Comparison of ENCODE assay signal across 8 cellular contexts in genomic region chr18:657311-657997, GRCh38. TPM values are rescaled to one million over a fixed set of nuclear protein-coding genes. Genes with fewer than 3 reads are reported as not detected.
A peak's percentile ranks its signal among the peaks of the same experiment; 100 is the strongest.
DNase-seq lines count a peak whose midpoint lies in the region; ATAC-seq and TF ChIP-seq lines count a peak whose summit lies in the region.

TSS of gene TYMS (plus strand) at chr18:657653. CDS start at chr18:657743, 90 bp downstream.

- H3K27me3 ChIP-seq in body of pancreas: no peaks in the 10 kb centered on the region

- intact Hi-C loops in body of pancreas (cut with DNase I): no loop called here

- no peaks in the 10 kb centered on the region for H3K9me3 ChIP-seq in body of pancreas

- WGBS in body of pancreas, 2 donors: 0 to 1% methylated on average over 5 to 36 of the region's 79 CpGs

- peaks cover 17% of the 10 kb centered on the region for H3K4me1 ChIP-seq in body of pancreas

- TF ChIP-seq POLR2A in GM15510 (IDR thresholded peaks at IDR 0.05; ENCODE audit: borderline replicate concordance, extremely low read depth, insufficient read length) (peak; percentile 48), body of pancreas (IDR thresholded peaks at IDR 0.05) (peak in 1 of 3 donors; percentile 1)

- H3K36me3 ChIP-seq in body of pancreas (replicated peaks in 1 of 2; ENCODE audit: insufficient read depth in 1 of 2, low read depth in 2 of 2): no peaks in the 10 kb centered on the region

- DNase-seq in A172 (ENCODE audit: low spot score) (peak; percentile 70), NCI-H1092 treated with DMSO at 0.1 percent for 48 hours (lab: John Stamatoyannopoulos, UW) (peak; percentile 76), SK-N-DZ (ENCODE audit: low spot score) (peak; percentile 90), body of pancreas (peak; percentile 40 to 60 (median 48)), iPS-NIHi11 (ENCODE audit: low spot score) (peak; percentile 86)
- DNase-seq in stimulated activated CD4-positive, alpha-beta T cell treated with anti-CD3 and anti-CD28 coated beads, Interleukin-12 subunit alpha, Interleukin-12 subunit beta, amount 100 ng/mL, for 4 hours: peak; percentile 28

- ATAC-seq in HG02840 (IDR thresholded peaks at IDR 0.05; ENCODE audit: low FRiP score, unreplicated experiment) (peak; percentile 41), body of pancreas (peak; percentile 64)

- H3K27ac ChIP-seq in body of pancreas: peak within 1 kb of the TSS; percentile 29 to 46 (median 38)

- peak in 1 of 7 experiments; percentile 23 for TF ChIP-seq CTCF in body of pancreas (IDR thresholded peaks at IDR 0.05)

- peak within 1 kb of the TSS; percentile 51 to 66 for H3K4me3 ChIP-seq in body of pancreas

RNA-seq across cellular contexts. Expression of gene TYMS, which starts in this region (rescaled TPM):
- total RNA-seq in A172 (2014; rRNA removed; shearing (Covaris generic)): 47.8 and 53.7 TPM in 2 replicates
- polyA plus RNA-seq in SK-N-DZ (2014; cell fraction: cytosol; rRNA removed): 102 and 120 TPM in 2 replicates
- polyA plus RNA-seq in SK-N-DZ (2014; cell fraction: nucleus; rRNA removed): 79.7 and 194 TPM in 2 replicates
- 1 to 10 TPM; 1.8 to 7.6 TPM for total RNA-seq in body of pancreas

Comparison
In these comparisons a context has a peak if more than half of its experiments do, and no peak if none do; other contexts are left out.
1. Peak in every context shown above with its lines: DNase-seq, ATAC-seq, H3K4me3 ChIP-seq and H3K27ac ChIP-seq.
2. DNase-seq: peak in every context shown above with its lines; median percentile 90 in SK-N-DZ; 86 in iPS-NIHi11; 76 in NCI-H1092 treated with DMSO at 0.1 percent for 48 hours; 70 in A172; 48 in body of pancreas; 28 in stimulated activated CD4-positive, alpha-beta T cell treated with anti-CD3 and anti-CD28 coated beads, Interleukin-12 subunit alpha, Interleukin-12 subunit beta, amount 100 ng/mL, for 4 hours.